Comparison of ENCODE assay signal across 9 cellular contexts in the genomic region with DNA sequence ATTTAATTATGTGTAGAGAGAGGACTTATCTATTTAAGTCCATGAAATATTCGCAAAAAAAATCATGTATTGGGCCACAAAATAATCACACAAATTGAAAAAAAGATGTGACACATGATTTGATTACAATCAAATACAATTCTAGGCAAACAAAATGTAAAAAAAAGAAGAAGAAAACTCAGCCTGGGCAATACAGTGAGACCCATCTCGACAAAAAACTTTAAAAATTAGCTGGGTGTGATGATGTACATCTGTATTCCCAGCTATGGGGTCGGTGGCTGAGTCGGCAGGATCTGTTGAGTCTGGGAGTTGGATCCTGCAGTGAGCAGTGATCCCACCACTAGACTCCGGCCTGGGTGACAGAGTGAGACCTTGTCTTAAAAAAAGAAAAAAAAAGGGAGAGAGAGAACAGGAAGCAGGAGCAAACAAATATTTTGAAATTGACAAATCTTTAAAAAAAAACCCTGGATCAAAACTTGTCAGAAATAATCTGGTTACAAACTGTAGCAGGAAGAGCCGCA. TPM values are rescaled to one million over a fixed set of nuclear protein-coding genes. Genes with fewer than 3 reads are reported as not detected.
DNase-seq lines count a peak whose midpoint lies in the region; ATAC-seq, FAIRE-seq and TF ChIP-seq lines count a peak whose summit lies in the region.
"Had no signal": no experiment of that assay in that cellular context is flagged by ENCODE, and none has a peak within 500 bp of the region (broad histone marks: within the 10 kb centered on the region; RNA-seq: fewer than 3 reads in every experiment).

No MANE protein-coding gene starts in this region.

- H3K4me3 ChIP-seq in K562 = no peak overlapping the region
- H3K4me3 ChIP-seq in testis = no peak overlapping the region
- H3K4me3 ChIP-seq: ovary had no signal

- no peak overlapping the region for H3K4me2 ChIP-seq in K562 (ENCODE audit: insufficient read depth, low read length)

- no peak for DNase-seq in stimulated activated naive CD8-positive, alpha-beta T cell treated with anti-CD3 and anti-CD28 coated beads, Interleukin-15, Interleukin-2, amounts not matched to agents 100 U/mL and 50 U/mL, for 24 hours
- DNase-seq in K562 (ENCODE audit: extremely low read depth in 1 of 4, low spot score in 3 of 4) (no peak), naive B cell (no peak), NCI-H526 treated with DMSO at 0.1 percent for 48 hours (lab: John Stamatoyannopoulos, UW) (no peak), testis (no peak), activated gamma-delta T cell (lab: John Stamatoyannopoulos, UW) (no peak)
- no peak for DNase-seq in activated effector memory CD4-positive, alpha-beta T cell treated with anti-CD3 and anti-CD28 coated beads, Interleukin-2, amount 50 U/mL, for 16 hours

- BruUV-seq in K562 (replicated peaks; lab: Mats Ljungman, UMichigan) = no TSS peak

- intact Hi-C loops in K562 (cut with micrococcal nuclease) (no loop called here), testis (cut with DNase I; ENCODE audit: low total_unique reads) (no loop called here)

- H3K9ac ChIP-seq in K562 (ENCODE audit: insufficient read depth in 1 of 2, low read depth in 2 of 2, low read length in 2 of 2) = no peak overlapping the region

- FAIRE-seq in K562 (lab: Jason Lieb, UNC) = no peak

- peak overlapping the region; percentile 74; the same call in 1 of the 3 replicates for H3K27ac ChIP-seq in K562 (ENCODE audit: extremely low read depth, low read depth, low read length)
- H3K27ac ChIP-seq in testis = peak overlapping the region in 1 of 2 donors; percentile 64
- H3K27ac ChIP-seq: ovary had no signal

- H3K27me3 ChIP-seq in K562 (ENCODE audit: control insufficient read depth in 2 of 2, insufficient read depth in 2 of 2, low read length in 2 of 2) (no peaks in the 10 kb centered on the region), testis (no peaks in the 10 kb centered on the region)

- TF ChIP-seq EP300 in K562 (IDR thresholded peaks at IDR 0.05; ENCODE audit: low read length) = no peak

- ATAC-seq in stimulated activated naive CD8-positive, alpha-beta T cell treated with anti-CD3 and anti-CD28 coated beads, Interleukin-15, Interleukin-2, amounts not matched to agents 100 U/mL and 50 U/mL, for 24 hours = no peak
- ATAC-seq in K562 = no peak
- no peak for ATAC-seq in naive B cell (ENCODE audit: low read depth in 2 of 2)

- H3K4me3 Mint-ChIP-seq in stimulated activated naive CD8-positive, alpha-beta T cell treated with anti-CD3 and anti-CD28 coated beads, Interleukin-15, Interleukin-2, amounts not matched to agents 100 ng/mL and 50 ng/mL, for 24 hours = peak overlapping the region; percentile 92
- H3K4me3 Mint-ChIP-seq in naive B cell = peak overlapping the region; percentile 74 to 95 (median 90)

- no peaks in the 10 kb centered on the region for H3K79me2 ChIP-seq in K562 (ENCODE audit: control insufficient read depth, insufficient read depth, low read length)

- no peak for TF ChIP-seq RAD21 in K562 (CRISPR knock-in tag; conservative IDR thresholded peaks at IDR 0.05 in 1 of 2, IDR thresholded peaks at IDR 0.05 in 1 of 2)

- CTCF ChIA-PET in K562 (lab: Yijun Ruan, JAX; ENCODE audit: low intra/inter-chr PET ratio) = no interaction called here

- no peaks in the 10 kb centered on the region for H3K9me1 ChIP-seq in K562 (ENCODE audit: control insufficient read depth, insufficient read depth, low read length)

- H3K9me3 ChIP-seq in K562 (replicated peaks; ENCODE audit: control insufficient read depth, insufficient read depth, low read depth, low read length) = 0 out of 2 replicates have a peak, but pooled peaks cover 2% of the 10 kb centered on the region
- no peaks in the 10 kb centered on the region for H3K9me3 ChIP-seq in testis
- H3K9me3 ChIP-seq: ovary had no signal

- H3K27ac Mint-ChIP-seq in stimulated activated naive CD8-positive, alpha-beta T cell treated with anti-CD3 and anti-CD28 coated beads, Interleukin-15, Interleukin-2, amounts not matched to agents 100 ng/mL and 50 ng/mL, for 24 hours = peak overlapping the region; percentile 86
- peak overlapping the region; percentile 30 to 100 (median 97) for H3K27ac Mint-ChIP-seq in naive B cell

- WGBS in K562 (ENCODE audit: insufficient coverage, low coverage, missing lambda C conversion rate) = 39% methylated on average over 6 of the region's 6 CpGs
- WGBS in testis, 2 donors = 63 to 68% methylated on average over 6 of the region's 6 CpGs

- no peaks in the 10 kb centered on the region for H3K27me3 Mint-ChIP-seq in stimulated activated naive CD8-positive, alpha-beta T cell treated with anti-CD3 and anti-CD28 coated beads, Interleukin-15, Interleukin-2, amounts not matched to agents 100 ng/mL and 50 ng/mL, for 24 hours
- no peaks in the 10 kb centered on the region for H3K27me3 Mint-ChIP-seq in naive B cell

- H3K4me1 ChIP-seq in K562 (replicated peaks in 1 of 2; ENCODE audit: control insufficient read depth in 2 of 2, insufficient read depth in 2 of 2, low read length in 2 of 2) (peaks cover 10 to 35% of the 10 kb centered on the region in 2 experiments; a peak in 4 of 5 replicates), testis (peaks cover 14% of the 10 kb centered on the region)

- H3K36me3 ChIP-seq in K562 (ENCODE audit: control insufficient read depth, insufficient read depth, low read length) (no peaks in the 10 kb centered on the region), testis (ENCODE audit: low read depth, missing control alignments) (no peaks in the 10 kb centered on the region)
- H3K36me3 ChIP-seq: ovary had no signal

- H3K36me3 Mint-ChIP-seq in stimulated activated naive CD8-positive, alpha-beta T cell treated with anti-CD3 and anti-CD28 coated beads, Interleukin-15, Interleukin-2, amounts not matched to agents 100 ng/mL and 50 ng/mL, for 24 hours (ENCODE audit: low read depth) = peaks cover 6% of the 10 kb centered on the region
- no peaks in the 10 kb centered on the region for H3K36me3 Mint-ChIP-seq in naive B cell

- H3K4me1 Mint-ChIP-seq in stimulated activated naive CD8-positive, alpha-beta T cell treated with anti-CD3 and anti-CD28 coated beads, Interleukin-15, Interleukin-2, amounts not matched to agents 100 ng/mL and 50 ng/mL, for 24 hours (ENCODE audit: low read depth) = peaks cover 53% of the 10 kb centered on the region
- peaks cover 34 to 48% (median 36%) of the 10 kb centered on the region in 3 donors for H3K4me1 Mint-ChIP-seq in naive B cell

- no peaks in the 10 kb centered on the region for H4K20me1 ChIP-seq in K562 (replicated peaks; ENCODE audit: control insufficient read depth, insufficient read depth, low read length)

- no peak for TF ChIP-seq CTCF in K562 (IDR thresholded peaks at IDR 0.05 in 2 of 3, conservative IDR thresholded peaks at IDR 0.05 in 1 of 3; ENCODE audit: insufficient read depth in 2 of 3, low read depth in 1 of 3, low read length in 3 of 3)
- no peak for TF ChIP-seq CTCF in testis (IDR thresholded peaks at IDR 0.05)

- TF ChIP-seq POLR2A in K562 (conservative IDR thresholded peaks at IDR 0.05) = no peak
- TF ChIP-seq POLR2A in testis (IDR thresholded peaks at IDR 0.05) = no peak

- in situ Hi-C loops in K562 (cut with MboI) = no loop called here

- no peaks in the 10 kb centered on the region for H3K9me3 Mint-ChIP-seq in stimulated activated naive CD8-positive, alpha-beta T cell treated with anti-CD3 and anti-CD28 coated beads, Interleukin-15, Interleukin-2, amounts not matched to agents 100 ng/mL and 50 ng/mL, for 24 hours
- H3K9me3 Mint-ChIP-seq in naive B cell = no peaks in the 10 kb centered on the region

- no peak overlapping the region for H2AFZ ChIP-seq in K562 (ENCODE audit: low read depth, low read length)

- POLR2A ChIA-PET in K562 (lab: Yijun Ruan, JAX) = interaction anchor here (0.7 to 0.8 kb wide), 2 partner anchors 15 to 56 kb away, joined by 3 read pairs; no protein-coding TSS in a partner anchor

RNA-seq across cellular contexts. Expression of a gene that starts 3.1 kb away (rescaled TPM):
- total RNA-seq in K562 (2011; cell fraction: chromatin; rRNA removed; ENCODE audit: low replicate concordance) = 0.30 TPM in 1 of 2 replicates, not detected in the other
- total RNA-seq in K562 (2011; cell fraction: nucleolus; rRNA removed) = 1.3 and 1.4 TPM in 2 replicates
- 0.46 TPM in 1 of 2 replicates, not detected in the other for total RNA-seq in K562 (2011; cell fraction: nucleoplasm; rRNA removed)
- total RNA-seq in K562 (2014; rRNA removed) (2.4 and 3.7 TPM in 2 replicates), K562 (2014; rRNA removed; fragmentation: Illumina TruSeq; extraction: Trizol) (not detected in 2 replicates), K562 (2015; rRNA removed; fragmentation: Illumina TruSeq; extraction: Trizol) (not detected in 2 replicates), K562 (2021) (2.6 and 4.0 TPM in 2 replicates), testis (10 to 100 TPM; 12.5 to 15.4 TPM)
- polyA plus RNA-seq in K562 (2011; rRNA removed) (0.17 and 0.27 TPM in 2 replicates), K562 (2014; fragmentation: Illumina TruSeq; extraction: Trizol) (not detected in 2 replicates), K562 (2014; fragmentation: Nextera tagmentation; extraction: Ambion mirVana) (under 1 TPM in 1 of 2 experiments, not detected in 1; 0.03 TPM), K562 (2014; rRNA removed) (2.7 and 2.8 TPM in 2 replicates), naive B cell (ENCODE audit: low read depth in 6 of 6) (10 to 100 TPM; 10.5 to 41.3 (median 18.0) TPM), testis (ENCODE audit: insufficient read depth, low read depth, low replicate concordance) (25.9 TPM)
- 1.0 and 5.9 TPM in 2 replicates for polyA plus RNA-seq in K562 (2011; cell fraction: cytosol; rRNA removed)
- polyA plus RNA-seq in K562 (2011; cell fraction: nucleus; rRNA removed) = 0.77 and 1.7 TPM in 2 replicates
- 2.1 and 4.6 TPM in 2 replicates for polyA plus RNA-seq in K562 (2012)
- not detected in 2 replicates for polyA minus RNA-seq in K562 (2011; rRNA and poly(A)+ RNA removed)
- not detected in 2 replicates for polyA minus RNA-seq in K562 (2011; cell fraction: cytosol; rRNA and poly(A)+ RNA removed)
- 0.67 and 0.94 TPM in 2 replicates for polyA minus RNA-seq in K562 (2011; cell fraction: nucleus; rRNA and poly(A)+ RNA removed)

RNA-seq across cellular contexts. Expression of a gene that starts 7.5 kb away (rescaled TPM):
- not detected in 2 replicates for total RNA-seq in K562 (2011; cell fraction: chromatin; rRNA removed; ENCODE audit: low replicate concordance)
- total RNA-seq in K562 (2011; cell fraction: nucleolus; rRNA removed) = 1.0 and 3.9 TPM in 2 replicates
- not detected in 2 replicates for total RNA-seq in K562 (2011; cell fraction: nucleoplasm; rRNA removed)
- total RNA-seq in K562 (2014; rRNA removed) (2.2 and 2.6 TPM in 2 replicates), K562 (2014; rRNA removed; fragmentation: Illumina TruSeq; extraction: Trizol) (not detected in 2 replicates), K562 (2015; rRNA removed; fragmentation: Illumina TruSeq; extraction: Trizol) (0.26 and 0.69 TPM in 2 replicates), K562 (2021) (4.0 and 8.9 TPM in 2 replicates), testis (1 to 10 TPM; 4.1 to 4.8 TPM)
- polyA plus RNA-seq in K562 (2011; rRNA removed) (1.1 and 2.2 TPM in 2 replicates), K562 (2014; fragmentation: Illumina TruSeq; extraction: Trizol) (0.34 TPM in 1 of 2 replicates, not detected in the other), K562 (2014; fragmentation: Nextera tagmentation; extraction: Ambion mirVana) (not detected), K562 (2014; rRNA removed) (1.0 and 2.2 TPM in 2 replicates), naive B cell (ENCODE audit: low read depth in 6 of 6) (10 to 100 TPM in 3 of 6 donors, 1 to 10 TPM in 3; 2.0 to 13.9 (median 8.1) TPM), testis (ENCODE audit: insufficient read depth, low read depth, low replicate concordance) (1.8 TPM)
- 2.9 and 6.2 TPM in 2 replicates for polyA plus RNA-seq in K562 (2011; cell fraction: cytosol; rRNA removed)
- polyA plus RNA-seq in K562 (2011; cell fraction: nucleus; rRNA removed) = 0.51 and 1.7 TPM in 2 replicates
- 1.7 and 7.0 TPM in 2 replicates for polyA plus RNA-seq in K562 (2012)
- polyA minus RNA-seq in K562 (2011; rRNA and poly(A)+ RNA removed) = not detected in 2 replicates
- polyA minus RNA-seq in K562 (2011; cell fraction: cytosol; rRNA and poly(A)+ RNA removed) = 1.2 TPM in 1 of 2 replicates, not detected in the other
- 0.89 and 1.2 TPM in 2 replicates for polyA minus RNA-seq in K562 (2011; cell fraction: nucleus; rRNA and poly(A)+ RNA removed)

RNA-seq across cellular contexts. Expression of a gene that starts 12.8 kb away (rescaled TPM):
- total RNA-seq in K562 (2011; cell fraction: chromatin; rRNA removed; ENCODE audit: low replicate concordance) = 0.14 and 0.28 TPM in 2 replicates
- total RNA-seq in K562 (2011; cell fraction: nucleolus; rRNA removed) = 0.17 and 0.39 TPM in 2 replicates
- total RNA-seq in K562 (2011; cell fraction: nucleoplasm; rRNA removed) = 0.22 and 0.31 TPM in 2 replicates
- 0.05 and 0.08 TPM in 2 replicates for total RNA-seq in K562 (2014; rRNA removed)
- not detected in 2 replicates for total RNA-seq in K562 (2014; rRNA removed; fragmentation: Illumina TruSeq; extraction: Trizol)
- total RNA-seq in K562 (2015; rRNA removed; fragmentation: Illumina TruSeq; extraction: Trizol) = 0.04 TPM in 2 replicates
- 0.22 TPM in 2 replicates for total RNA-seq in K562 (2021)
- 0.09 TPM in 1 of 2 replicates, not detected in the other for polyA plus RNA-seq in K562 (2011; rRNA removed)
- 0.03 and 0.06 TPM in 2 replicates for polyA plus RNA-seq in K562 (2011; cell fraction: cytosol; rRNA removed)
- 0.11 and 0.27 TPM in 2 replicates for polyA plus RNA-seq in K562 (2011; cell fraction: nucleus; rRNA removed)
- 0.52 and 46.0 TPM in 2 replicates for polyA plus RNA-seq in K562 (2012)
- 0.04 and 0.22 TPM in 2 replicates for polyA plus RNA-seq in K562 (2014; fragmentation: Illumina TruSeq; extraction: Trizol)
- not detected for polyA plus RNA-seq in K562 (2014; fragmentation: Nextera tagmentation; extraction: Ambion mirVana)
- polyA plus RNA-seq in K562 (2014; rRNA removed) = 0.07 and 0.15 TPM in 2 replicates
- polyA minus RNA-seq in K562 (2011; rRNA and poly(A)+ RNA removed) = 0.03 TPM in 1 of 2 replicates, not detected in the other
- 0.36 TPM in 1 of 2 replicates, not detected in the other for polyA minus RNA-seq in K562 (2011; cell fraction: cytosol; rRNA and poly(A)+ RNA removed)
- 0.13 TPM in 1 of 2 replicates, not detected in the other for polyA minus RNA-seq in K562 (2011; cell fraction: nucleus; rRNA and poly(A)+ RNA removed)
- 1 to 10 TPM; 1.5 to 5.8 (median 4.4) TPM for polyA plus RNA-seq in naive B cell (ENCODE audit: low read depth in 6 of 6)
- under 1 TPM; 0.24 to 0.93 TPM for total RNA-seq in testis
- polyA plus RNA-seq in testis (ENCODE audit: insufficient read depth, low read depth, low replicate concordance) = 0.51 TPM

RNA-seq across cellular contexts. Expression of a gene that starts 24.9 kb away (rescaled TPM):
- total RNA-seq in K562 (2011; cell fraction: chromatin; rRNA removed; ENCODE audit: low replicate concordance) = 73.5 and 259 TPM in 2 replicates
- total RNA-seq in K562 (2011; cell fraction: nucleolus; rRNA removed) = 203 and 218 TPM in 2 replicates
- 91.6 and 121 TPM in 2 replicates for total RNA-seq in K562 (2011; cell fraction: nucleoplasm; rRNA removed)
- total RNA-seq in K562 (2014; rRNA removed) (72.3 and 79.2 TPM in 2 replicates), K562 (2014; rRNA removed; fragmentation: Illumina TruSeq; extraction: Trizol) (20.2 and 24.3 TPM in 2 replicates), K562 (2015; rRNA removed; fragmentation: Illumina TruSeq; extraction: Trizol) (40.5 and 42.9 TPM in 2 replicates), K562 (2021) (83.2 and 88.6 TPM in 2 replicates), testis (10 to 100 TPM; 88.5 to 89.2 TPM)
- polyA plus RNA-seq in K562 (2011; rRNA removed) (31.2 and 43.9 TPM in 2 replicates), K562 (2014; fragmentation: Illumina TruSeq; extraction: Trizol) (32.4 and 44.0 TPM in 2 replicates), K562 (2014; fragmentation: Nextera tagmentation; extraction: Ambion mirVana) (10 to 100 TPM in 1 of 2 experiments, 1 to 10 TPM in 1; 3.6 to 10.0 TPM), K562 (2014; rRNA removed) (63.3 and 67.1 TPM in 2 replicates), naive B cell (ENCODE audit: low read depth in 6 of 6) (10 to 100 TPM; 33.9 to 43.3 (median 37.6) TPM), testis (ENCODE audit: insufficient read depth, low read depth, low replicate concordance) (67.4 TPM)
- 48.1 and 62.5 TPM in 2 replicates for polyA plus RNA-seq in K562 (2011; cell fraction: cytosol; rRNA removed)
- polyA plus RNA-seq in K562 (2011; cell fraction: nucleus; rRNA removed) = 140 and 169 TPM in 2 replicates
- 46.4 and 80.8 TPM in 2 replicates for polyA plus RNA-seq in K562 (2012)
- 20.3 and 21.0 TPM in 2 replicates for polyA minus RNA-seq in K562 (2011; rRNA and poly(A)+ RNA removed)
- polyA minus RNA-seq in K562 (2011; cell fraction: cytosol; rRNA and poly(A)+ RNA removed) = 44.2 and 53.0 TPM in 2 replicates
- polyA minus RNA-seq in K562 (2011; cell fraction: nucleus; rRNA and poly(A)+ RNA removed) = 37.6 and 55.5 TPM in 2 replicates

RNA-seq across cellular contexts. Expression of a gene that starts 25.4 kb away (rescaled TPM):
- 23.7 and 131 TPM in 2 replicates for total RNA-seq in K562 (2011; cell fraction: chromatin; rRNA removed; ENCODE audit: low replicate concordance)
- 145 and 174 TPM in 2 replicates for total RNA-seq in K562 (2011; cell fraction: nucleolus; rRNA removed)
- total RNA-seq in K562 (2011; cell fraction: nucleoplasm; rRNA removed) = 53.0 and 58.1 TPM in 2 replicates
- total RNA-seq in K562 (2014; rRNA removed) (18.1 and 26.0 TPM in 2 replicates), K562 (2014; rRNA removed; fragmentation: Illumina TruSeq; extraction: Trizol) (0.67 and 1.2 TPM in 2 replicates), K562 (2015; rRNA removed; fragmentation: Illumina TruSeq; extraction: Trizol) (7.5 and 7.6 TPM in 2 replicates), K562 (2021) (35.8 and 37.1 TPM in 2 replicates), testis (100 to 1,000 TPM in 1 of 2 donors, 10 to 100 TPM in 1; 95.4 to 109 TPM)
- polyA plus RNA-seq in K562 (2011; rRNA removed) (8.8 and 19.2 TPM in 2 replicates), K562 (2014; fragmentation: Illumina TruSeq; extraction: Trizol) (3.2 and 13.6 TPM in 2 replicates), K562 (2014; fragmentation: Nextera tagmentation; extraction: Ambion mirVana) (under 1 TPM; 0.08 to 0.39 TPM), K562 (2014; rRNA removed) (31.7 and 32.7 TPM in 2 replicates), naive B cell (ENCODE audit: low read depth in 6 of 6) (10 to 100 TPM in 3 of 6 donors, 1 to 10 TPM in 3; 6.4 to 20.9 (median 10.1) TPM), testis (ENCODE audit: insufficient read depth, low read depth, low replicate concordance) (59.7 TPM)
- polyA plus RNA-seq in K562 (2011; cell fraction: cytosol; rRNA removed) = 17.7 and 43.8 TPM in 2 replicates
- 202 and 324 TPM in 2 replicates for polyA plus RNA-seq in K562 (2011; cell fraction: nucleus; rRNA removed)
- 22.2 and 47.8 TPM in 2 replicates for polyA plus RNA-seq in K562 (2012)
- 3.2 and 3.9 TPM in 2 replicates for polyA minus RNA-seq in K562 (2011; rRNA and poly(A)+ RNA removed)
- polyA minus RNA-seq in K562 (2011; cell fraction: cytosol; rRNA and poly(A)+ RNA removed) = 17.6 and 18.8 TPM in 2 replicates
- polyA minus RNA-seq in K562 (2011; cell fraction: nucleus; rRNA and poly(A)+ RNA removed) = 38.4 and 48.2 TPM in 2 replicates
